In genomic region chr14:64765740-64766302, GRCh38 we compare ENCODE assay signal across 19 cellular contexts.
DNase-seq lines count a peak whose midpoint lies in the region; ATAC-seq, FAIRE-seq and TF ChIP-seq lines count a peak whose summit lies in the region.
"Had no signal": no experiment of that assay in that cellular context is flagged by ENCODE, and none has a peak within 500 bp of the region (broad histone marks: within the 10 kb centered on the region; RNA-seq: fewer than 3 reads in every experiment).

No MANE protein-coding gene starts in this region.

- TF ChIP-seq RAD21 in A549 (conservative IDR thresholded peaks at IDR 0.05 in 1 of 2, IDR thresholded peaks at IDR 0.05 in 1 of 2) (no peak), HCT116 (IDR thresholded peaks at IDR 0.05; ENCODE audit: low read depth) (no peak), HepG2 (CRISPR knock-in tag; IDR thresholded peaks at IDR 0.05) (no peak)

- TF ChIP-seq CTCF in A549 (IDR thresholded peaks at IDR 0.05) (no peak), HCT116 (IDR thresholded peaks at IDR 0.05 in 2 of 3, conservative IDR thresholded peaks at IDR 0.05 in 1 of 3; ENCODE audit: borderline replicate concordance in 1 of 3, insufficient read depth in 1 of 3, low read depth in 2 of 3, low read length in 2 of 3) (no peak), WTC11 (IDR thresholded peaks at IDR 0.05) (no peak), HepG2 (CRISPR knock-in tag; IDR thresholded peaks at IDR 0.05) (no peak)

- BruUV-seq in HCT116 (replicated peaks; lab: Mats Ljungman, UMichigan) (no TSS peak), HepG2 (replicated peaks; lab: Mats Ljungman, UMichigan) (no TSS peak)

- H3K9ac ChIP-seq in HCT116 (ENCODE audit: low read length), result no peak overlapping the region
- no peak overlapping the region for H3K9ac ChIP-seq in HepG2 (ENCODE audit: insufficient read depth, low read depth, low read length)
- H3K9ac ChIP-seq: SK-N-SH had no signal

- 91% methylated on average over 4 of the region's 4 CpGs for WGBS in A549 (ENCODE audit: missing lambda C conversion rate)
- WGBS in HepG2 (ENCODE audit: low lambda C conversion rate), result 66% methylated on average over 4 of the region's 4 CpGs

- TF ChIP-seq POLR2A in A549 (IDR thresholded peaks at IDR 0.05; ENCODE audit: low read length), result no peak
- TF ChIP-seq POLR2A in HCT116 (IDR thresholded peaks at IDR 0.05; ENCODE audit: borderline replicate concordance, extremely low read depth, insufficient read depth, insufficient read length), result no peak
- no peak for TF ChIP-seq POLR2A in HepG2 (IDR thresholded peaks at IDR 0.05; ENCODE audit: insufficient read depth in 1 of 2, low read depth in 2 of 2, low read length in 2 of 2)

- POLR2A ChIA-PET in A549 (lab: Yijun Ruan, JAX) (interaction anchor here (1.4 kb wide), 1 partner anchor 225 kb away, joined by 17 read pairs; the partner anchor contains the start of gene HSPA2), HCT116 (lab: Charles Lee) (no interaction called here), WTC11 (lab: Charles Lee) (interaction anchor here (1.0 to 1.8 kb wide), 2 partner anchors 115 to 272 kb away, joined by 3 to 4 read pairs; no protein-coding TSS in a partner anchor), HepG2 (lab: Yijun Ruan, JAX) (no interaction called here)

- H3K4me3 ChIP-seq in A549, result no peak overlapping the region
- H3K4me3 ChIP-seq in HCT116 (replicated peaks in 1 of 2; ENCODE audit: low read depth in 1 of 2, low read length in 2 of 2), result no peak overlapping the region
- no peak overlapping the region for H3K4me3 ChIP-seq in HepG2 (replicated peaks in 1 of 3; ENCODE audit: insufficient read depth in 1 of 3, low read depth in 2 of 3, low read length in 3 of 3)
- H3K4me3 ChIP-seq: BLaER1, K562 had no signal

- H3K4me2 ChIP-seq in A549 (no peak overlapping the region), HCT116 (ENCODE audit: low read length) (peak overlapping the region; percentile 14; the same call in 1 of the 2 replicates), HepG2 (ENCODE audit: low read depth, low read length) (no peak overlapping the region)
- H3K4me2 ChIP-seq: SK-N-SH had no signal

- no peak overlapping the region for H3K4me3 Mint-ChIP-seq in WTC11
- H3K4me3 Mint-ChIP-seq in stimulated activated naive CD8-positive, alpha-beta T cell treated with anti-CD3 and anti-CD28 coated beads, Interleukin-15, amount 100 ng/mL, for 72 hours, result no peak overlapping the region

- no peak for FAIRE-seq in A549 (lab: Jason Lieb, UNC)
- FAIRE-seq in HepG2 (lab: Jason Lieb, UNC), result no peak
- FAIRE-seq: D721Med, K562 had no signal

- peaks cover 48% of the 10 kb centered on the region for H3K4me1 Mint-ChIP-seq in WTC11
- H3K4me1 Mint-ChIP-seq in stimulated activated naive CD8-positive, alpha-beta T cell treated with anti-CD3 and anti-CD28 coated beads, Interleukin-15, amount 100 ng/mL, for 72 hours, result peaks cover 12% of the 10 kb centered on the region

- H2AFZ ChIP-seq in HCT116 (ENCODE audit: low read depth, low read length, poor library complexity, severe bottlenecking) (no peak overlapping the region), HepG2 (ENCODE audit: low read length) (no peak overlapping the region)

- in situ Hi-C loops in HepG2 (cut with HindIII; ENCODE audit: extremely low pct_ligation_motif_present, low pct_unique_long_range_greater_than_20kb), result no loop called here

- peaks cover 18% of the 10 kb centered on the region for H3K27me3 Mint-ChIP-seq in WTC11 (ENCODE audit: low read depth)
- H3K27me3 Mint-ChIP-seq in stimulated activated naive CD8-positive, alpha-beta T cell treated with anti-CD3 and anti-CD28 coated beads, Interleukin-15, amount 100 ng/mL, for 72 hours, result peaks cover 14% of the 10 kb centered on the region

- H3K9me3 Mint-ChIP-seq in WTC11, result no peaks in the 10 kb centered on the region
- H3K9me3 Mint-ChIP-seq in stimulated activated naive CD8-positive, alpha-beta T cell treated with anti-CD3 and anti-CD28 coated beads, Interleukin-15, amount 100 ng/mL, for 72 hours, result no peaks in the 10 kb centered on the region
- H3K9me3 Mint-ChIP-seq: CD8-positive, alpha-beta memory T cell had no signal

- no peak overlapping the region for H3K27ac Mint-ChIP-seq in WTC11
- H3K27ac Mint-ChIP-seq in stimulated activated naive CD8-positive, alpha-beta T cell treated with anti-CD3 and anti-CD28 coated beads, Interleukin-15, amount 100 ng/mL, for 72 hours, result no peak overlapping the region

- no peaks in the 10 kb centered on the region for H3K36me3 Mint-ChIP-seq in WTC11
- H3K36me3 Mint-ChIP-seq: CD8-positive, alpha-beta memory T cell had no signal

- peaks cover 54% of the 10 kb centered on the region for H3K4me1 ChIP-seq in A549
- H3K4me1 ChIP-seq in HCT116 (ENCODE audit: control insufficient read depth in 1 of 2, insufficient read depth in 2 of 2, low read length in 2 of 2), result peaks cover 30 to 55% of the 10 kb centered on the region in 2 experiments
- H3K4me1 ChIP-seq in HepG2 (ENCODE audit: insufficient read depth, low read length), result peaks cover 20% of the 10 kb centered on the region

- CTCF ChIA-PET in A549 (lab: Yijun Ruan, JAX) (interaction anchor here (0.6 to 6.6 kb wide), 32 partner anchors 8 to 225 kb away, joined by 3 to 106 read pairs (median 5); partner anchors contain the start of genes HSPA2, PLEKHG3 and SPTB), HCT116 (lab: Charles Lee) (interaction anchor here (1.3 to 2.1 kb wide), 6 partner anchors 10 to 145 kb away, joined by 3 to 9 read pairs (median 6); no protein-coding TSS in a partner anchor), WTC11 (lab: Charles Lee) (interaction anchor here (0.9 to 2.3 kb wide), 27 partner anchors 10 to 195 kb away, joined by 3 to 21 read pairs (median 7); partner anchors contain the start of gene PLEKHG3), HepG2 (lab: Yijun Ruan, JAX; ENCODE audit: low intra/inter-chr PET ratio, low total read pairs) (interaction anchor here (5.1 kb wide), 1 partner anchor 94 kb away, joined by 51 read pairs; no protein-coding TSS in a partner anchor)

- TF ChIP-seq EP300 in A549 (IDR thresholded peaks at IDR 0.05) (no peak), HepG2 (IDR thresholded peaks at IDR 0.05; ENCODE audit: low read depth in 2 of 2, low read length in 2 of 2) (no peak), HepG2 (CRISPR knock-in tag; IDR thresholded peaks at IDR 0.05; ENCODE audit: borderline replicate concordance) (no peak)

- H3K27me3 ChIP-seq in HCT116 (ENCODE audit: insufficient read depth, low read length), result no peaks in the 10 kb centered on the region
- peaks cover 4 to 39% of the 10 kb centered on the region in 2 experiments; a peak in 4 of 5 replicates for H3K27me3 ChIP-seq in HepG2 (ENCODE audit: control insufficient read depth in 1 of 2, insufficient read depth in 2 of 2, low read length in 2 of 2)
- H3K27me3 ChIP-seq: BLaER1 had no signal

- H3K79me2 ChIP-seq in HCT116 (ENCODE audit: insufficient read depth, low read length) (no peaks in the 10 kb centered on the region), HepG2 (ENCODE audit: insufficient read depth, low read length) (no peaks in the 10 kb centered on the region)

- peak overlapping the region; percentile 92 to 93; a peak in 4 of 6 replicates for H3K27ac ChIP-seq in A549
- H3K27ac ChIP-seq in HCT116 (ENCODE audit: low read depth, low read length), result no peak overlapping the region
- no peak overlapping the region for H3K27ac ChIP-seq in HepG2 (ENCODE audit: extremely low read length, insufficient read depth, low read length)

- RAD21 ChIA-PET in HCT116 (lab: Charles Lee; ENCODE audit: low non-redundant PET in 1 of 2, low total read pairs in 2 of 2, uncharacterized antibody in 2 of 2, unreplicated experiment in 2 of 2), result no interaction called here

- no peaks in the 10 kb centered on the region for H3K9me2 ChIP-seq in HCT116 (ENCODE audit: insufficient read depth)
- H3K9me2 ChIP-seq: SK-N-SH had no signal

- ATAC-seq in A549 (no peak), HCT116 (no peak), WTC11 (no peak), HepG2 (no peak), HG02938 (IDR thresholded peaks at IDR 0.05; ENCODE audit: unreplicated experiment) (no peak)
- ATAC-seq in stimulated activated naive CD8-positive, alpha-beta T cell treated with anti-CD3 and anti-CD28 coated beads, Interleukin-15, amount 100 ng/mL, for 72 hours, result no peak
- ATAC-seq: K562 had no signal

- intact Hi-C loops in HCT116 (cut with micrococcal nuclease), result loop anchor here (1.0 kb wide), 1 partner anchor 95 kb away; no protein-coding TSS in a partner anchor
- intact Hi-C loops in HepG2 (cut with micrococcal nuclease; ENCODE audit: unreplicated experiment), result no loop called here

- no peaks in the 10 kb centered on the region for H3K9me3 ChIP-seq in A549
- no peaks in the 10 kb centered on the region for H3K9me3 ChIP-seq in HCT116 (ENCODE audit: control insufficient read depth in 1 of 2, insufficient read depth in 1 of 2, low read depth in 1 of 2, low read length in 2 of 2)
- no peaks in the 10 kb centered on the region for H3K9me3 ChIP-seq in HepG2 (ENCODE audit: low read length)
- H3K9me3 ChIP-seq: BLaER1, SK-N-SH had no signal

- no peak for DNase-seq in A549 (ENCODE audit: low read depth in 1 of 2, low spot score in 1 of 2)
- no peak for DNase-seq in HCT116 (ENCODE audit: low read depth, low spot score)
- DNase-seq in WTC11 (ENCODE audit: low spot score), result no peak
- DNase-seq in HepG2 (ENCODE audit: low spot score), result no peak
- DNase-seq in NCI-H526 treated with DMSO at 0.1 percent for 48 hours (lab: John Stamatoyannopoulos, UW), result no peak
- no peak for DNase-seq in stimulated activated CD4-positive, alpha-beta T cell treated with anti-CD3 and anti-CD28 coated beads, Interleukin-15, amount 100 ng/mL, for 24 hours
- DNase-seq in stimulated activated naive CD8-positive, alpha-beta T cell treated with anti-CD3 and anti-CD28 coated beads, Interleukin-15, amount 100 ng/mL, for 72 hours, result no peak
- DNase-seq: NCI-H1105 treated with DMSO at 0.1 percent for 48 hours; NCI-H1694; NCI-H2081 treated with DMSO at 0.1 percent for 48 hours; NCI-H748 treated with DMSO at 0.1 percent for 48 hours; NK-92 treated with Interleukin-12 subunit alpha and Interleukin-12 subunit beta, amount 100 ng/mL, for 24 hours; SHP77 treated with DMSO at 0.1 percent for 48 hours; SK-N-SH had no signal

- no peaks in the 10 kb centered on the region for H3K36me3 ChIP-seq in HCT116 (ENCODE audit: control insufficient read depth in 1 of 2, insufficient read depth in 2 of 2, low read length in 2 of 2)
- H3K36me3 ChIP-seq in HepG2 (replicated peaks in 1 of 2; ENCODE audit: control insufficient read depth in 1 of 2, insufficient read depth in 2 of 2, low read length in 2 of 2), result no peaks in the 10 kb centered on the region
- H3K36me3 ChIP-seq: BLaER1 had no signal

- no peaks in the 10 kb centered on the region for H4K20me1 ChIP-seq in HCT116 (ENCODE audit: insufficient read depth)
- no peaks in the 10 kb centered on the region for H4K20me1 ChIP-seq in HepG2 (ENCODE audit: insufficient read depth, low read length)
- H4K20me1 ChIP-seq: BLaER1 had no signal

TF ChIP-seq in A549, 52 proteins besides CTCF, POLR2A, EP300 and RAD21 (continues in another document):
- no peak for TF ChIP-seq FOSL2 (IDR thresholded peaks at IDR 0.05)
- TF ChIP-seq FOSL2 (CRISPR knock-in tag; IDR thresholded peaks at IDR 0.05), result no peak

TF ChIP-seq in HCT116, 20 proteins besides CTCF, POLR2A, EP300 and RAD21 (continues in another document):
- TF ChIP-seq EGR1 (IDR thresholded peaks at IDR 0.05; ENCODE audit: low read depth) (no peak), ZFX (IDR thresholded peaks at IDR 0.05) (no peak)

TF ChIP-seq in WTC11, 78 proteins besides CTCF, POLR2A, EP300 and RAD21 (continues in another document):
- no peak for TF ChIP-seq TCF7 (CRISPR knock-in tag; IDR thresholded peaks at IDR 0.05; ENCODE audit: low read depth)

Comparison
In these comparisons a context has a peak if more than half of its experiments do, and no peak if none do; other contexts are left out.
1. H3K27ac ChIP-seq: peak in A549 (2 of 2); none in HCT116 (single experiment) and HepG2 (single experiment).
2. POLR2A ChIA-PET loops: an anchor here in A549 (1.4 kb wide) and WTC11 (1.0 to 1.8 kb wide); none called in HCT116 and HepG2.